In the genomic region with DNA sequence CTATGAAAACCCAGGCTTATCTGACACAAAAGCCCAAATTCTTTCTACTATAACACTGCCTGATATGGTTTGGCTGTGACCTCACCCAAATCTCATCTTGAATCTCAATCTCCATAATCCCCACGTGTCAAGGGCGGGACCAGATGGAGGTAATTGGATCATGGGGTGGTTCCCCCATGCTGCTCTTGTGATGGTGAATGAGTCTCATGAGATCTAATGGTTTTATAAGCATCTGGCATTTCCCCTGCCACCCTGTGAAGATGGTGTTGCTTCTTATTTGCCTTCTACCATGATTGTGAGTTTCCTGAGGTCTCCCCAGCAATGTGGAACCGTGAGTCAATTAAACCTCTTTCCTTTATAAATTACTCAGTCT, we compare ENCODE assay signal across 13 cellular contexts.
DNase-seq lines count a peak whose midpoint lies in the region; ATAC-seq and TF ChIP-seq lines count a peak whose summit lies in the region.
"Had no signal": no experiment of that assay in that cellular context is flagged by ENCODE, and none has a peak within 500 bp of the region (broad histone marks: within the 10 kb centered on the region; RNA-seq: fewer than 3 reads in every experiment).

No MANE protein-coding gene starts in this region.

- no peak overlapping the region for H3K27ac Mint-ChIP-seq in T-helper 2 cell treated with Interferon-gamma antibody and Interleukin-4, amounts not matched to agents 5 μg/mL and 100 μg/mL, for 36 hours
- H3K27ac Mint-ChIP-seq: activated naive CD8-positive, alpha-beta T cell treated with anti-CD3 and anti-CD28 coated beads, Interleukin-2, amount 10 ng/mL, durations not matched to agents 7 days and 5 days; nephron progenitor cell had no signal

- peaks cover 6% of the 10 kb centered on the region for H3K9me3 Mint-ChIP-seq in T-helper 2 cell treated with Interferon-gamma antibody and Interleukin-4, amounts not matched to agents 5 μg/mL and 100 μg/mL, for 36 hours

- H3K4me3 Mint-ChIP-seq in T-helper 2 cell treated with Interferon-gamma antibody and Interleukin-4, amounts not matched to agents 5 μg/mL and 100 μg/mL, for 36 hours: no peak overlapping the region
- H3K4me3 Mint-ChIP-seq: activated naive CD8-positive, alpha-beta T cell treated with anti-CD3 and anti-CD28 coated beads, Interleukin-2, amount 10 ng/mL, durations not matched to agents 7 days and 5 days; nephron progenitor cell had no signal

- no peak overlapping the region for H3K4me3 ChIP-seq in BE2C (ENCODE audit: low read depth, low read length)
- H3K4me3 ChIP-seq: esophagus squamous epithelium, testis had no signal

- ATAC-seq in GM18511 (IDR thresholded peaks at IDR 0.05; ENCODE audit: unreplicated experiment): peak; percentile 6
- ATAC-seq in HG02938 (IDR thresholded peaks at IDR 0.05; ENCODE audit: unreplicated experiment): peak; percentile 19

- H3K9me3 ChIP-seq in BE2C: no peaks in the 10 kb centered on the region
- H3K9me3 ChIP-seq: esophagus squamous epithelium, testis had no signal

- H3K27ac ChIP-seq in 22Rv1: no peak overlapping the region
- H3K27ac ChIP-seq: esophagus squamous epithelium, testis had no signal

- no peaks in the 10 kb centered on the region for H3K36me3 ChIP-seq in BE2C
- H3K36me3 ChIP-seq: esophagus squamous epithelium had no signal

- peaks cover 4% of the 10 kb centered on the region for H3K27me3 Mint-ChIP-seq in T-helper 2 cell treated with Interferon-gamma antibody and Interleukin-4, amounts not matched to agents 5 μg/mL and 100 μg/mL, for 36 hours (ENCODE audit: low read depth)

- peak; percentile 44 for TF ChIP-seq CTCF in 22Rv1 (IDR thresholded peaks at IDR 0.05)
- no peak for TF ChIP-seq CTCF in BE2C (IDR thresholded peaks at IDR 0.05; ENCODE audit: low read depth, low read length)

- H3K4me1 Mint-ChIP-seq in T-helper 2 cell treated with Interferon-gamma antibody and Interleukin-4, amounts not matched to agents 5 μg/mL and 100 μg/mL, for 36 hours (ENCODE audit: low read depth): peaks cover 7% of the 10 kb centered on the region
- H3K4me1 Mint-ChIP-seq: nephron progenitor cell had no signal

- H3K36me3 Mint-ChIP-seq in T-helper 2 cell treated with Interferon-gamma antibody and Interleukin-4, amounts not matched to agents 5 μg/mL and 100 μg/mL, for 36 hours (ENCODE audit: low read depth): no peaks in the 10 kb centered on the region
- H3K36me3 Mint-ChIP-seq: activated naive CD8-positive, alpha-beta T cell treated with anti-CD3 and anti-CD28 coated beads, Interleukin-2, amount 10 ng/mL, durations not matched to agents 7 days and 5 days had no signal

- no peaks in the 10 kb centered on the region for H3K27me3 ChIP-seq in BE2C
- H3K27me3 ChIP-seq: esophagus squamous epithelium, testis had no signal

- DNase-seq in T-helper 2 cell treated with Interferon-gamma antibody and Interleukin-4, amounts not matched to agents 5 μg/mL and 100 μg/mL, for 36 hours (ENCODE audit: low spot score): peak; percentile 35
- DNase-seq in NCI-H2029 (lab: John Stamatoyannopoulos, UW): no peak
- DNase-seq in stimulated activated naive CD4-positive, alpha-beta T cell (lab: John Stamatoyannopoulos, UW): no peak
- no peak for DNase-seq in BE2C
- DNase-seq in hippocampal formation (lab: John Stamatoyannopoulos, UW): no peak
- DNase-seq: activated naive CD8-positive, alpha-beta T cell treated with anti-CD3 and anti-CD28 coated beads, Interleukin-2, amount 10 ng/mL, durations not matched to agents 7 days and 5 days; esophagus squamous epithelium; kidney; nephron progenitor cell had no signal

- no peaks in the 10 kb centered on the region for H3K4me1 ChIP-seq in BE2C
- H3K4me1 ChIP-seq: esophagus squamous epithelium, testis had no signal
